In the genomic region with DNA sequence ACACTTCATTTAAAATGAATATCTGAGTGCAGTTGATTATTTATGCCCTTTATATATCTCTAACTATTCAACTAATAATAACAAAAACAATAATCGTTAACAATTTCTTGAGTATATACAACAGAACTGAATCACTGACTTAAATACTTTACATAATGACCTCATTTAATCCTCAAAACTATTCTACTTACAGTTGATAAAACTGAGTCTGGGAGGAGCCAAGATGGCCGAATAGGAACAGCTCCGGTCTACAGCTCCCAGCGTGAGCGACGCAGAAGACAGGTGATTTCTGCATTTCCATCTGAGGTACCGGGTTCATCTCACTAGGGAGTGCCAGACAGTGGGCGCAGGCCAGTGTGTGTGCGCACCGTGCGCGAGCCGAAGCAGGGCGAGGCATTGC, we compare ENCODE assay signal across 1 cellular context.
A peak's percentile ranks its signal among the peaks of the same experiment; 100 is the strongest.
TF ChIP-seq lines count a peak whose summit lies in the region.

No MANE protein-coding gene starts in this region.

TF ChIP-seq in HEK293, 187 proteins besides CTCF, POLR2A, EP300 and RAD21 (continued from another document):
- TF ChIP-seq, protein P1, sequence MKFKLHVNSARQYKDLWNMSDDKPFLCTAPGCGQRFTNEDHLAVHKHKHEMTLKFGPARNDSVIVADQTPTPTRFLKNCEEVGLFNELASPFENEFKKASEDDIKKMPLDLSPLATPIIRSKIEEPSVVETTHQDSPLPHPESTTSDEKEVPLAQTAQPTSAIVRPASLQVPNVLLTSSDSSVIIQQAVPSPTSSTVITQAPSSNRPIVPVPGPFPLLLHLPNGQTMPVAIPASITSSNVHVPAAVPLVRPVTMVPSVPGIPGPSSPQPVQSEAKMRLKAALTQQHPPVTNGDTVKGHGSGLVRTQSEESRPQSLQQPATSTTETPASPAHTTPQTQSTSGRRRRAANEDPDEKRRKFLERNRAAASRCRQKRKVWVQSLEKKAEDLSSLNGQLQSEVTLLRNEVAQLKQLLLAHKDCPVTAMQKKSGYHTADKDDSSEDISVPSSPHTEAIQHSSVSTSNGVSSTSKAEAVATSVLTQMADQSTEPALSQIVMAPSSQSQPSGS (tag by site-specific recombination; IDR thresholded peaks at IDR 0.05; ENCODE audit: low read depth): peak; percentile 56
TF ChIP-seq in HEK293: peak in this region for 2; not testable (repeated sequence) for 185.
